1 cellular context compared by ENCODE assay signal in genomic region chr11:123521930-123522329, GRCh38.
TF ChIP-seq lines count a peak whose summit lies in the region.

No MANE protein-coding gene starts in this region.

TF ChIP-seq in GM23338, 12 proteins besides CTCF, POLR2A, EP300 and RAD21 (continued from another document):
- TF ChIP-seq, protein P1, sequence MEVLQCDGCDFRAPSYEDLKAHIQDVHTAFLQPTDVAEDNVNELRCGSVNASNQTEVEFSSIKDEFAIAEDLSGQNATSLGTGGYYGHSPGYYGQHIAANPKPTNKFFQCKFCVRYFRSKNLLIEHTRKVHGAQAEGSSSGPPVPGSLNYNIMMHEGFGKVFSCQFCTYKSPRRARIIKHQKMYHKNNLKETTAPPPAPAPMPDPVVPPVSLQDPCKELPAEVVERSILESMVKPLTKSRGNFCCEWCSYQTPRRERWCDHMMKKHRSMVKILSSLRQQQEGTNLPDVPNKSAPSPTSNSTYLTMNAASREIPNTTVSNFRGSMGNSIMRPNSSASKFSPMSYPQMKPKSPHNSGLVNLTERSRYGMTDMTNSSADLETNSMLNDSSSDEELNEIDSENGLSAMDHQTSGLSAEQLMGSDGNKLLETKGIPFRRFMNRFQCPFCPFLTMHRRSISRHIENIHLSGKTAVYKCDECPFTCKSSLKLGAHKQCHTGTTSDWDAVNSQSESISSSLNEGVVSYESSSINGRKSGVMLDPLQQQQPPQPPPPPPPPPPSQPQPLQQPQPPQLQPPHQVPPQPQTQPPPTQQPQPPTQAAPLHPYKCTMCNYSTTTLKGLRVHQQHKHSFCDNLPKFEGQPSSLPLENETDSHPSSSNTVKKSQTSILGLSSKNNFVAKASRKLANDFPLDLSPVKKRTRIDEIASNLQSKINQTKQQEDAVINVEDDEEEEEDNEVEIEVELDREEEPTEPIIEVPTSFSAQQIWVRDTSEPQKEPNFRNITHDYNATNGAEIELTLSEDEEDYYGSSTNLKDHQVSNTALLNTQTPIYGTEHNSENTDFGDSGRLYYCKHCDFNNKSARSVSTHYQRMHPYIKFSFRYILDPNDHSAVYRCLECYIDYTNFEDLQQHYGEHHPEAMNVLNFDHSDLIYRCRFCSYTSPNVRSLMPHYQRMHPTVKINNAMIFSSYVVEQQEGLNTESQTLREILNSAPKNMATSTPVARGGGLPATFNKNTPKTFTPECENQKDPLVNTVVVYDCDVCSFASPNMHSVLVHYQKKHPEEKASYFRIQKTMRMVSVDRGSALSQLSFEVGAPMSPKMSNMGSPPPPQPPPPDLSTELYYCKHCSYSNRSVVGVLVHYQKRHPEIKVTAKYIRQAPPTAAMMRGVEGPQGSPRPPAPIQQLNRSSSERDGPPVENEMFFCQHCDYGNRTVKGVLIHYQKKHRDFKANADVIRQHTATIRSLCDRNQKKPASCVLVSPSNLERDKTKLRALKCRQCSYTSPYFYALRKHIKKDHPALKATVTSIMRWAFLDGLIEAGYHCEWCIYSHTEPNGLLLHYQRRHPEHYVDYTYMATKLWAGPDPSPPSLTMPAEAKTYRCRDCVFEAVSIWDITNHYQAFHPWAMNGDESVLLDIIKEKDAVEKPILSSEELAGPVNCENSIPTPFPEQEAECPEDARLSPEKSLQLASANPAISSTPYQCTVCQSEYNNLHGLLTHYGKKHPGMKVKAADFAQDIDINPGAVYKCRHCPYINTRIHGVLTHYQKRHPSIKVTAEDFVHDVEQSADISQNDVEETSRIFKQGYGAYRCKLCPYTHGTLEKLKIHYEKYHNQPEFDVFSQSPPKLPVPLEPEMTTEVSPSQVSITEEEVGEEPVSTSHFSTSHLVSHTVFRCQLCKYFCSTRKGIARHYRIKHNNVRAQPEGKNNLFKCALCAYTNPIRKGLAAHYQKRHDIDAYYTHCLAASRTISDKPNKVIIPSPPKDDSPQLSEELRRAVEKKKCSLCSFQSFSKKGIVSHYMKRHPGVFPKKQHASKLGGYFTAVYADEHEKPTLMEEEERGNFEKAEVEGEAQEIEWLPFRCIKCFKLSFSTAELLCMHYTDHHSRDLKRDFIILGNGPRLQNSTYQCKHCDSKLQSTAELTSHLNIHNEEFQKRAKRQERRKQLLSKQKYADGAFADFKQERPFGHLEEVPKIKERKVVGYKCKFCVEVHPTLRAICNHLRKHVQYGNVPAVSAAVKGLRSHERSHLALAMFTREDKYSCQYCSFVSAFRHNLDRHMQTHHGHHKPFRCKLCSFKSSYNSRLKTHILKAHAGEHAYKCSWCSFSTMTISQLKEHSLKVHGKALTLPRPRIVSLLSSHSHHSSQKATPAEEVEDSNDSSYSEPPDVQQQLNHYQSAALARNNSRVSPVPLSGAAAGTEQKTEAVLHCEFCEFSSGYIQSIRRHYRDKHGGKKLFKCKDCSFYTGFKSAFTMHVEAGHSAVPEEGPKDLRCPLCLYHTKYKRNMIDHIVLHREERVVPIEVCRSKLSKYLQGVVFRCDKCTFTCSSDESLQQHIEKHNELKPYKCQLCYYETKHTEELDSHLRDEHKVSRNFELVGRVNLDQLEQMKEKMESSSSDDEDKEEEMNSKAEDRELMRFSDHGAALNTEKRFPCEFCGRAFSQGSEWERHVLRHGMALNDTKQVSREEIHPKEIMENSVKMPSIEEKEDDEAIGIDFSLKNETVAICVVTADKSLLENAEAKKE (CRISPR knock-in tag; IDR thresholded peaks at IDR 0.05) = no peak
- TF ChIP-seq ZNF331 (CRISPR knock-in tag; IDR thresholded peaks at IDR 0.05; ENCODE audit: low read depth) (no peak), EZH2phosphoT487 (IDR thresholded peaks at IDR 0.05; ENCODE audit: unreplicated experiment) (no peak), ZNF114 (CRISPR knock-in tag; IDR thresholded peaks at IDR 0.05) (no peak), NANOG (IDR thresholded peaks at IDR 0.05; ENCODE audit: borderline replicate concordance) (no peak)
